In genomic region chr12:120101617-120102016, GRCh38 we compare ENCODE assay signal across 1 cellular context.
TF ChIP-seq lines count a peak whose summit lies in the region.

No MANE protein-coding gene starts in this region.

TF ChIP-seq in GM23338, 12 proteins besides CTCF, POLR2A, EP300 and RAD21 (continued from another document):
- TF ChIP-seq ZNF462 (CRISPR knock-in tag; IDR thresholded peaks at IDR 0.05) = no peak
